8 cellular contexts compared by ENCODE assay signal in the genomic region with DNA sequence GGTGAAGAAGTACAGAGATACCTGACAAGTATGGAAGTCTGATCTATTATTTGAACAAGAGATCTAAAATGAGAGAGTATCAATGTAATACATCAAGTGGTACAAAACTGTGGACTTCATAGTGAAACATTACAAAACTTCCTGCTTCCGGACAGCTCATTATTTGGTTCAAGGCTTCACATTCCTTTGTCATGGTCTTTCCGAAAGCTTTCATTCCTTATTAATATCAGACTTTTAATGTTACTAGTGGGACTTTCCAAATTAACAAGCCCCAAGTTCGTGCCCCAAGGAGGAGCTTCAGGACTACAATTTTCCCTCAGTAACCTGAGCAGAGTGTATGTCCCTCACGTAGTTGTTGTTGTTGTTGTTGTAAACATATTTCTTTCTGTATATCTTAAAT. TPM values are rescaled to one million over a fixed set of nuclear protein-coding genes. Genes with fewer than 3 reads are reported as not detected.
A peak's percentile ranks its signal among the peaks of the same experiment; 100 is the strongest.
DNase-seq lines count a peak whose midpoint lies in the region; ATAC-seq, FAIRE-seq and TF ChIP-seq lines count a peak whose summit lies in the region.

No MANE protein-coding gene starts in this region.

- TF ChIP-seq POLR2A in A549 (IDR thresholded peaks at IDR 0.05; ENCODE audit: low read length) (no peak), sigmoid colon (IDR thresholded peaks at IDR 0.05) (no peak)

- peaks cover 15% of the 10 kb centered on the region for H3K36me3 Mint-ChIP-seq in activated B cell treated with CpG ODN at 0.5 μM for 24 hours (ENCODE audit: low read depth)

- no peak for TF ChIP-seq RAD21 in A549 (conservative IDR thresholded peaks at IDR 0.05 in 1 of 2, IDR thresholded peaks at IDR 0.05 in 1 of 2)

- H3K4me1 Mint-ChIP-seq in activated B cell treated with CpG ODN at 0.5 μM for 24 hours, result peaks cover 52% of the 10 kb centered on the region

- H3K9ac ChIP-seq in GM23248, result peak overlapping the region; percentile 100

- peaks cover 27% of the 10 kb centered on the region for H4K20me1 ChIP-seq in GM23248 (ENCODE audit: insufficient read depth)

- peak overlapping the region; percentile 87 for H3K27ac Mint-ChIP-seq in activated B cell treated with CpG ODN at 0.5 μM for 24 hours

- H3K9me3 ChIP-seq in A549, result no peaks in the 10 kb centered on the region
- H3K9me3 ChIP-seq in GM23248 (ENCODE audit: low read depth), result no peaks in the 10 kb centered on the region
- no peaks in the 10 kb centered on the region for H3K9me3 ChIP-seq in sigmoid colon

- H3F3A ChIP-seq in GM23248 (ENCODE audit: insufficient read depth), result peaks cover 45% of the 10 kb centered on the region

- TF ChIP-seq CTCF in A549 (IDR thresholded peaks at IDR 0.05) (no peak), activated B cell treated with CpG ODN at 0.5 μM for 24 hours (IDR thresholded peaks at IDR 0.05) (no peak), foreskin keratinocyte (conservative IDR thresholded peaks at IDR 0.05) (peak; percentile 13), sigmoid colon (IDR thresholded peaks at IDR 0.05) (no peak)

- intact Hi-C loops in activated B cell treated with CpG ODN at 0.5 μM for 24 hours (cut with micrococcal nuclease), result loop anchor here (5.0 to 10.0 kb wide), 4 partner anchors 318 to 1884 kb away; a partner anchor contains a TSS
- intact Hi-C loops in sigmoid colon (cut with DNase I), result loop anchor here (5.0 to 10.0 kb wide), 2 partner anchors 131 to 698 kb away; a partner anchor contains a TSS

- H3K36me3 ChIP-seq in GM23248 (ENCODE audit: low read depth), result no peaks in the 10 kb centered on the region; the same call in 1 of the 2 replicates
- no peaks in the 10 kb centered on the region for H3K36me3 ChIP-seq in sigmoid colon

- peak overlapping the region; percentile 96 for H3K4me2 ChIP-seq in A549
- H3K4me2 ChIP-seq in GM23248 (ENCODE audit: unreplicated experiment), result peak overlapping the region; percentile 90

- peak overlapping the region; percentile 56; the same call in 1 of the 2 replicates for H2AFZ ChIP-seq in GM23248

- POLR2A ChIA-PET in A549 (lab: Yijun Ruan, JAX) (no interaction called here), activated B cell treated with CpG ODN at 0.5 μM for 24 hours (lab: Charles Lee) (no interaction called here)

- WGBS in A549 (ENCODE audit: missing lambda C conversion rate), result 1% methylated on average over 4 of the region's 4 CpGs
- WGBS in GM23248 (ENCODE audit: low coverage in 1 of 2, low lambda C conversion rate in 2 of 2, missing lambda C conversion rate in 2 of 2), 2 experiments, result 1 to 3% methylated on average over 4 of the region's 4 CpGs
- 0 to 1% methylated on average over 4 of the region's 4 CpGs for WGBS in sigmoid colon, 2 donors

- FAIRE-seq in A549 (lab: Jason Lieb, UNC), result no peak

- H3K9me2 ChIP-seq in GM23248 (ENCODE audit: insufficient read depth), result no peaks in the 10 kb centered on the region

- TF ChIP-seq EP300 in A549 (IDR thresholded peaks at IDR 0.05) (no peak), sigmoid colon (IDR thresholded peaks at IDR 0.05) (no peak)

- no peak for DNase-seq in A549 (ENCODE audit: low read depth in 1 of 2, low spot score in 1 of 2)
- DNase-seq in GM23248, result peak; percentile 81
- DNase-seq in activated B cell treated with CpG ODN at 0.5 μM for 24 hours, result no peak
- DNase-seq in foreskin keratinocyte, result peak in 1 of 2 donors; percentile 57
- no peak for DNase-seq in sigmoid colon
- no peak for DNase-seq in central memory CD4-positive, alpha-beta T cell
- DNase-seq in cerebellar cortex (ENCODE audit: low spot score), result no peak

- H3K27me3 ChIP-seq in GM23248 (replicated peaks; ENCODE audit: insufficient read depth) (no peaks in the 10 kb centered on the region), foreskin keratinocyte (no peaks in the 10 kb centered on the region), sigmoid colon (no peaks in the 10 kb centered on the region)

- peaks cover 60% of the 10 kb centered on the region for H3K79me2 ChIP-seq in GM23248 (ENCODE audit: insufficient read depth)

- H3K4me3 Mint-ChIP-seq in activated B cell treated with CpG ODN at 0.5 μM for 24 hours, result peak overlapping the region; percentile 92

- H3K9me3 Mint-ChIP-seq in activated B cell treated with CpG ODN at 0.5 μM for 24 hours, result no peaks in the 10 kb centered on the region

- peak overlapping the region; percentile 84 for H3K4me3 ChIP-seq in A549
- H3K4me3 ChIP-seq in GM23248, result peak overlapping the region; percentile 96
- peak overlapping the region; percentile 94 to 99 (median 96) for H3K4me3 ChIP-seq in sigmoid colon

- peak overlapping the region; percentile 86 to 98 for H3K27ac ChIP-seq in A549
- peak overlapping the region; percentile 98 for H3K27ac ChIP-seq in GM23248
- peak overlapping the region; percentile 85 for H3K27ac ChIP-seq in foreskin keratinocyte
- H3K27ac ChIP-seq in sigmoid colon, result peak overlapping the region; percentile 87 to 95 (median 92)

- H3K4me1 ChIP-seq in A549, result peaks cover 29% of the 10 kb centered on the region
- peaks cover 65% of the 10 kb centered on the region for H3K4me1 ChIP-seq in GM23248 (ENCODE audit: insufficient read depth)
- peaks cover 56% of the 10 kb centered on the region for H3K4me1 ChIP-seq in foreskin keratinocyte
- H3K4me1 ChIP-seq in sigmoid colon, result peaks cover 0 to 48% (median 29%) of the 10 kb centered on the region in 4 donors

- in situ Hi-C loops in GM23248 (cut with MboI), result no loop called here

- CTCF ChIA-PET in A549 (lab: Yijun Ruan, JAX) (no interaction called here), activated B cell treated with CpG ODN at 0.5 μM for 24 hours (lab: Charles Lee) (no interaction called here)

- ATAC-seq in A549, result no peak
- no peak for ATAC-seq in activated B cell treated with CpG ODN at 0.5 μM for 24 hours (ENCODE audit: low read depth)
- ATAC-seq in foreskin keratinocyte, result peak; percentile 2
- no peak for ATAC-seq in HG03432 (IDR thresholded peaks at IDR 0.05; ENCODE audit: unreplicated experiment)

- no peaks in the 10 kb centered on the region for H3K27me3 Mint-ChIP-seq in activated B cell treated with CpG ODN at 0.5 μM for 24 hours

TF ChIP-seq in A549, 52 proteins besides CTCF, POLR2A, EP300 and RAD21 (continues in another document):
- TF ChIP-seq PHF8 (IDR thresholded peaks at IDR 0.05; ENCODE audit: borderline replicate concordance, low read depth), result no peak
- TF ChIP-seq, protein P1, sequence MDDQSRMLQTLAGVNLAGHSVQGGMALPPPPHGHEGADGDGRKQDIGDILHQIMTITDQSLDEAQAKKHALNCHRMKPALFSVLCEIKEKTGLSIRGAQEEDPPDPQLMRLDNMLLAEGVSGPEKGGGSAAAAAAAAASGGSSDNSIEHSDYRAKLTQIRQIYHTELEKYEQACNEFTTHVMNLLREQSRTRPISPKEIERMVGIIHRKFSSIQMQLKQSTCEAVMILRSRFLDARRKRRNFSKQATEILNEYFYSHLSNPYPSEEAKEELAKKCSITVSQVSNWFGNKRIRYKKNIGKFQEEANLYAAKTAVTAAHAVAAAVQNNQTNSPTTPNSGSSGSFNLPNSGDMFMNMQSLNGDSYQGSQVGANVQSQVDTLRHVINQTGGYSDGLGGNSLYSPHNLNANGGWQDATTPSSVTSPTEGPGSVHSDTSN (IDR thresholded peaks at IDR 0.05), result no peak
- no peak for TF ChIP-seq ESRRA (IDR thresholded peaks at IDR 0.05; ENCODE audit: borderline replicate concordance, low read length)
- no peak for TF ChIP-seq TFCP2L1 (CRISPR knock-in tag; IDR thresholded peaks at IDR 0.05)
- no peak for TF ChIP-seq KDM1A (IDR thresholded peaks at IDR 0.05; ENCODE audit: low read depth)
- TF ChIP-seq, protein P2, sequence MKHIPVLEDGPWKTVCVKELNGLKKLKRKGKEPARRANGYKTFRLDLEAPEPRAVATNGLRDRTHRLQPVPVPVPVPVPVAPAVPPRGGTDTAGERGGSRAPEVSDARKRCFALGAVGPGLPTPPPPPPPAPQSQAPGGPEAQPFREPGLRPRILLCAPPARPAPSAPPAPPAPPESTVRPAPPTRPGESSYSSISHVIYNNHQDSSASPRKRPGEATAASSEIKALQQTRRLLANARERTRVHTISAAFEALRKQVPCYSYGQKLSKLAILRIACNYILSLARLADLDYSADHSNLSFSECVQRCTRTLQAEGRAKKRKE (CRISPR knock-in tag; IDR thresholded peaks at IDR 0.05; ENCODE audit: low read depth), result no peak
- no peak for TF ChIP-seq EHMT2 (IDR thresholded peaks at IDR 0.05; ENCODE audit: low read depth)
- TF ChIP-seq NR3C1 (IDR thresholded peaks at IDR 0.05), result no peak
- TF ChIP-seq JUN (IDR thresholded peaks at IDR 0.05), result no peak
- no peak for TF ChIP-seq ZSCAN20 (CRISPR knock-in tag; IDR thresholded peaks at IDR 0.05)
- TF ChIP-seq FOSL2 (IDR thresholded peaks at IDR 0.05), result no peak
- no peak for TF ChIP-seq FOSL2 (CRISPR knock-in tag; IDR thresholded peaks at IDR 0.05)
- TF ChIP-seq CBX2 (IDR thresholded peaks at IDR 0.05; ENCODE audit: borderline replicate concordance, low read depth), result no peak

RNA-seq across cellular contexts. Expression of a gene that starts 1.2 kb away (rescaled TPM):
- polyA plus RNA-seq in A549 (2011; rRNA removed), result 6.3 and 10.1 TPM in 2 replicates
- polyA plus RNA-seq in A549 (2012; cell fraction: cytosol; rRNA removed), result 4.9 and 6.1 TPM in 2 replicates
- polyA plus RNA-seq in A549 (2012; cell fraction: nucleus; rRNA removed), result 2.8 and 3.6 TPM in 2 replicates
- 5.9 to 6.3 TPM (median 6.2 TPM) in 3 replicates for polyA plus RNA-seq in A549 (2017; fragmentation: RNase III; extraction: RNeasy Plus Mini Kit Qiagen cat#74134 plus additional on column Dnase treatment)
- 3.4 and 3.8 TPM in 2 replicates for polyA minus RNA-seq in A549 (2011; rRNA and poly(A)+ RNA removed)
- total RNA-seq in GM23248 (2014; rRNA removed; shearing (Covaris generic)), result 111 and 126 TPM in 2 replicates
- polyA plus RNA-seq in GM23248 (2016; fragmentation: Nextera tagmentation; extraction: Ambion mirVana), result 137 and 142 TPM in 2 replicates
- 17.5 and 21.6 TPM in 2 replicates for total RNA-seq in activated B cell treated with CpG ODN at 0.5 μM for 24 hours
- 21.8 and 22.4 TPM in 2 replicates for total RNA-seq in foreskin keratinocyte
- 14.7 and 16.8 TPM in 2 replicates for polyA plus RNA-seq in foreskin keratinocyte
- total RNA-seq in sigmoid colon, result 10 to 100 TPM; 22.8 to 34.6 (median 25.0) TPM
- polyA plus RNA-seq in sigmoid colon, result 10 to 100 TPM; 17.6 to 19.8 (median 18.0) TPM

RNA-seq across cellular contexts. Expression of a gene that starts 36.7 kb away (rescaled TPM):
- not detected in 2 replicates for polyA plus RNA-seq in A549 (2011; rRNA removed)
- not detected in 2 replicates for polyA plus RNA-seq in A549 (2012; cell fraction: cytosol; rRNA removed)
- polyA plus RNA-seq in A549 (2012; cell fraction: nucleus; rRNA removed), result not detected in 2 replicates
- not detected in 3 replicates for polyA plus RNA-seq in A549 (2017; fragmentation: RNase III; extraction: RNeasy Plus Mini Kit Qiagen cat#74134 plus additional on column Dnase treatment)
- not detected in 2 replicates for polyA minus RNA-seq in A549 (2011; rRNA and poly(A)+ RNA removed)
- total RNA-seq in GM23248 (2014; rRNA removed; shearing (Covaris generic)), result not detected in 2 replicates
- polyA plus RNA-seq in GM23248 (2016; fragmentation: Nextera tagmentation; extraction: Ambion mirVana), result not detected in 2 replicates
- not detected in 2 replicates for total RNA-seq in activated B cell treated with CpG ODN at 0.5 μM for 24 hours
- not detected in 2 replicates for total RNA-seq in foreskin keratinocyte
- not detected in 2 replicates for polyA plus RNA-seq in foreskin keratinocyte
- total RNA-seq in sigmoid colon, result not detected
- not detected for polyA plus RNA-seq in sigmoid colon
